ENCODE assay signal across 22 cellular contexts in the genomic region with DNA sequence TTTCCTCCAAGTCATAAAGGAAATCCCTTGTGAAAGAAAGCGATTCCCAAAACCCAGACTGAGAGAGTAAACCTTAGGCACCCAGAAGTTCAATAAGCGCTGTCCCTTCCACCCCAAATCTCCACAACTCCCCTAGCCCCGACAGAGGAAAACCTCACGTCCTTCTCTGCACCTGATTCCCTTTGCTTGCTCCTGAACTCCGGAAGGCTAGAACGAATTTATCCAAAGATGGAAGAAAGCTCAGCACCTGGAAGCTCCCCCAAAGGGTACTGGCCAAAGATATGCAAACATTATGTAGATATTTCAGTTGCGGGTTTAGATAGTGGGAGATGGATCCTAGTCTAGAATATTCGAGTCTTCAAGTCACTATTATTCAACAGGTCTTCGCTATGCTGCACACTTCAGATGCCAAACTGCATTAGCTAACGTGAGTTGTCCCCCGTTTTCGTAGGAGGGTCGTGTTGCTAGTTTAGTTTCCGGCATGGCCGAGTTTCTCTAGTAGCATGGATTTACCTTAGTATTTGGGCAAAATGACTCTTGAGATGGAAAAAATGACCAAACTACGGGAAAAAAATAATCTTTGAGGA. TPM values are rescaled to one million over a fixed set of nuclear protein-coding genes. Genes with fewer than 3 reads are reported as not detected.
DNase-seq lines count a peak whose midpoint lies in the region; ATAC-seq, FAIRE-seq and TF ChIP-seq lines count a peak whose summit lies in the region.
"Had no signal": no experiment of that assay in that cellular context is flagged by ENCODE, and none has a peak within 500 bp of the region (broad histone marks: within the 10 kb centered on the region; RNA-seq: fewer than 3 reads in every experiment).

No MANE protein-coding gene starts in this region.

- H3K4me1 ChIP-seq in HepG2 (ENCODE audit: insufficient read depth, low read length): peaks cover 21% of the 10 kb centered on the region

- no peak for TF ChIP-seq RAD21 in neural cell (conservative IDR thresholded peaks at IDR 0.05)
- no peak for TF ChIP-seq RAD21 in HepG2 (CRISPR knock-in tag; IDR thresholded peaks at IDR 0.05)

- intact Hi-C loops in HepG2 (cut with micrococcal nuclease; ENCODE audit: unreplicated experiment): no loop called here

- H3K79me2 ChIP-seq in neural cell (replicated peaks; ENCODE audit: insufficient read depth, low read length) (no peaks in the 10 kb centered on the region), HepG2 (ENCODE audit: insufficient read depth, low read length) (no peaks in the 10 kb centered on the region)

- no peak for ATAC-seq in naive thymus-derived CD8-positive, alpha-beta T cell
- no peak for ATAC-seq in HepG2
- ATAC-seq: GM12878, Panc1, SK-N-SH treated with all-trans-retinoic acid at 6 μM for 48 hours had no signal

- H3K9ac ChIP-seq in neural cell (ENCODE audit: low read length): no peak overlapping the region
- H3K9ac ChIP-seq in HepG2 (ENCODE audit: insufficient read depth, low read depth, low read length): no peak overlapping the region
- H3K9ac ChIP-seq: BLaER1 treated with 17β-estradiol and CSF1 and Interleukin-3, amounts not matched to agents 10 nM and 100 nM had no signal

- no peak for TF ChIP-seq CTCF in neural cell (IDR thresholded peaks at IDR 0.05; ENCODE audit: poor library complexity, severe bottlenecking)
- TF ChIP-seq CTCF in HepG2 (CRISPR knock-in tag; IDR thresholded peaks at IDR 0.05): no peak

- H3K4me2 ChIP-seq in neural cell (ENCODE audit: low read length) (no peak overlapping the region), HepG2 (ENCODE audit: low read depth, low read length) (no peak overlapping the region)
- H3K4me2 ChIP-seq: BLaER1 treated with 17β-estradiol and CSF1 and Interleukin-3, amounts not matched to agents 10 nM and 100 nM had no signal

- DNase-seq in NCI-H526 treated with DMSO at 0.1 percent for 48 hours (lab: John Stamatoyannopoulos, UW): peak; percentile 12
- DNase-seq in NCI-H526 (lab: John Stamatoyannopoulos, UW): no peak
- DNase-seq in astrocyte of the hippocampus (ENCODE audit: low read depth, low spot score): peak; percentile 12
- no peak for DNase-seq in T-helper 9 cell
- no peak for DNase-seq in amygdala (lab: John Stamatoyannopoulos, UW)
- DNase-seq in naive thymus-derived CD8-positive, alpha-beta T cell: no peak
- DNase-seq in HepG2 (ENCODE audit: low spot score): no peak
- DNase-seq: CD4-positive, alpha-beta memory T cell; DND-41; HCEC 1CT; Karpas-422; NCI-H1694; NCI-H2081 treated with DMSO at 0.1 percent for 48 hours; NCI-H2171 treated with DMSO at 0.1 percent for 48 hours; NCI-H524 treated with DMSO at 0.1 percent for 48 hours; SIG-M5 had no signal

- H3K4me3 ChIP-seq in neural cell (ENCODE audit: low read length) (no peak overlapping the region), HepG2 (replicated peaks in 1 of 3; ENCODE audit: insufficient read depth in 1 of 3, low read depth in 2 of 3, low read length in 3 of 3) (no peak overlapping the region)
- H3K4me3 ChIP-seq: BLaER1 treated with 17β-estradiol and CSF1 and Interleukin-3, amounts not matched to agents 10 nM and 100 nM; GM12878 had no signal

- TF ChIP-seq EP300 in neural cell (conservative IDR thresholded peaks at IDR 0.05; ENCODE audit: poor library complexity, severe bottlenecking) (no peak), HepG2 (IDR thresholded peaks at IDR 0.05; ENCODE audit: low read depth in 2 of 2, low read length in 2 of 2) (no peak), HepG2 (CRISPR knock-in tag; IDR thresholded peaks at IDR 0.05; ENCODE audit: borderline replicate concordance) (no peak)

- H3K27ac ChIP-seq in neural cell (ENCODE audit: low read length) (no peak overlapping the region), HepG2 (ENCODE audit: extremely low read length, insufficient read depth, low read length) (no peak overlapping the region)
- H3K27ac ChIP-seq: 22Rv1; BLaER1 treated with 17β-estradiol and CSF1 and Interleukin-3, amounts not matched to agents 10 nM and 100 nM had no signal

- H3K4me3 Mint-ChIP-seq in naive thymus-derived CD8-positive, alpha-beta T cell: no peak overlapping the region

- POLR2A ChIA-PET in naive thymus-derived CD8-positive, alpha-beta T cell (lab: Charles Lee): no interaction called here
- POLR2A ChIA-PET in HepG2 (lab: Yijun Ruan, JAX): no interaction called here

- CTCF ChIA-PET in HepG2 (lab: Yijun Ruan, JAX; ENCODE audit: low intra/inter-chr PET ratio, low total read pairs): no interaction called here

- peaks cover 4 to 26% (median 4%) of the 10 kb centered on the region in 3 donors for H3K36me3 Mint-ChIP-seq in naive thymus-derived CD8-positive, alpha-beta T cell

- in situ Hi-C loops in HepG2 (cut with HindIII; ENCODE audit: extremely low pct_ligation_motif_present, low pct_unique_long_range_greater_than_20kb): no loop called here

- peaks cover 0 to 27% (median 13%) of the 10 kb centered on the region in 9 donors for H3K9me3 Mint-ChIP-seq in naive thymus-derived CD8-positive, alpha-beta T cell

- BruUV-seq in HepG2 (replicated peaks; lab: Mats Ljungman, UMichigan): no TSS peak

- no peaks in the 10 kb centered on the region for H3F3A ChIP-seq in neural cell (ENCODE audit: insufficient read depth, low read length, poor library complexity, severe bottlenecking)

- FAIRE-seq in HepG2 (lab: Jason Lieb, UNC): no peak
- FAIRE-seq: GM12878 had no signal

- peaks cover 0 to 85% (median 61%) of the 10 kb centered on the region in 5 donors for H3K27me3 Mint-ChIP-seq in naive thymus-derived CD8-positive, alpha-beta T cell

- H3K27me3 ChIP-seq in neural cell (ENCODE audit: insufficient read depth, low read depth, low read length) (peaks cover 99% of the 10 kb centered on the region), HepG2 (ENCODE audit: control insufficient read depth in 1 of 2, insufficient read depth in 2 of 2, low read length in 2 of 2) (peaks cover 2 to 51% of the 10 kb centered on the region in 2 experiments; a peak in 4 of 5 replicates)

- H3K9me2 ChIP-seq in neural cell (ENCODE audit: insufficient read depth, low read length): no peaks in the 10 kb centered on the region

- no peaks in the 10 kb centered on the region for H4K20me1 ChIP-seq in neural cell (ENCODE audit: insufficient read depth)
- H4K20me1 ChIP-seq in HepG2 (ENCODE audit: insufficient read depth, low read length): no peaks in the 10 kb centered on the region

- TF ChIP-seq POLR2A in HepG2 (IDR thresholded peaks at IDR 0.05; ENCODE audit: insufficient read depth in 1 of 2, low read depth in 2 of 2, low read length in 2 of 2): no peak

- peak overlapping the region in 1 of 10 donors; percentile 63 for H3K27ac Mint-ChIP-seq in naive thymus-derived CD8-positive, alpha-beta T cell

- no peak overlapping the region for H2AFZ ChIP-seq in neural cell (ENCODE audit: low read depth, low read length)
- H2AFZ ChIP-seq in HepG2 (ENCODE audit: low read length): no peak overlapping the region

- 39% methylated on average over 16 of the region's 16 CpGs for WGBS in HepG2 (ENCODE audit: low lambda C conversion rate)

- H3K4me1 Mint-ChIP-seq in naive thymus-derived CD8-positive, alpha-beta T cell: peaks cover 10 to 21% (median 15%) of the 10 kb centered on the region in 4 donors

- no peaks in the 10 kb centered on the region for H3K36me3 ChIP-seq in neural cell (ENCODE audit: insufficient read depth, low read length)
- no peaks in the 10 kb centered on the region for H3K36me3 ChIP-seq in HepG2 (replicated peaks in 1 of 2; ENCODE audit: control insufficient read depth in 1 of 2, insufficient read depth in 2 of 2, low read length in 2 of 2)
- H3K36me3 ChIP-seq: BLaER1 treated with 17β-estradiol and CSF1 and Interleukin-3, amounts not matched to agents 10 nM and 100 nM had no signal

- no peaks in the 10 kb centered on the region for H3K9me3 ChIP-seq in neural cell (ENCODE audit: low read length)
- H3K9me3 ChIP-seq in HepG2 (ENCODE audit: low read length): no peaks in the 10 kb centered on the region

RNA-seq across cellular contexts. Expression of a gene that starts 27.7 kb away (rescaled TPM):
- polyA plus RNA-seq in neural cell (2.1 and 2.3 TPM in 2 replicates), HepG2 (2011; rRNA removed) (59.7 and 76.5 TPM in 2 replicates)
- polyA minus RNA-seq in neural cell: 1.7 and 1.9 TPM in 2 replicates
- total RNA-seq in naive thymus-derived CD8-positive, alpha-beta T cell: not detected
- polyA plus RNA-seq in naive thymus-derived CD8-positive, alpha-beta T cell: not detected
- total RNA-seq in HepG2 (2016; rRNA removed; fragmentation: Illumina TruSeq; extraction: Trizol): 14.0 and 17.1 TPM in 2 replicates
- total RNA-seq in HepG2 (2016; cell fraction: cytosol; rRNA removed; fragmentation: Illumina TruSeq; extraction: Trizol; ENCODE audit: low read depth): 4.3 and 4.6 TPM in 2 replicates
- total RNA-seq in HepG2 (2016; cell fraction: insoluble cytoplasmic fraction; rRNA removed; fragmentation: Illumina TruSeq; extraction: Trizol): 12.7 and 15.6 TPM in 2 replicates
- total RNA-seq in HepG2 (2016; cell fraction: membrane; rRNA removed; fragmentation: Illumina TruSeq; extraction: Trizol): 12.0 and 12.1 TPM in 2 replicates
- total RNA-seq in HepG2 (2016; cell fraction: nucleus; rRNA removed; fragmentation: Illumina TruSeq; extraction: Trizol): 14.7 and 16.7 TPM in 2 replicates
- polyA plus RNA-seq in HepG2 (2011; cell fraction: cytosol; rRNA removed): 48.3 and 60.7 TPM in 2 replicates
- 179 and 207 TPM in 2 replicates for polyA plus RNA-seq in HepG2 (2011; cell fraction: nucleus; rRNA removed)
- polyA plus RNA-seq in HepG2 (2012): 28.9 and 65.9 TPM in 2 replicates
- 1.4 and 2.1 TPM in 2 replicates for polyA plus RNA-seq in HepG2 (2016; cell fraction: cytosol; fragmentation: Illumina TruSeq; extraction: Trizol; ENCODE audit: low read depth)
- polyA plus RNA-seq in HepG2 (2016; cell fraction: insoluble cytoplasmic fraction; fragmentation: Illumina TruSeq; extraction: Trizol; ENCODE audit: low read depth): 16.0 and 19.7 TPM in 2 replicates
- polyA plus RNA-seq in HepG2 (2016; cell fraction: membrane; fragmentation: Illumina TruSeq; extraction: Trizol; ENCODE audit: low read depth): 4.8 and 5.9 TPM in 2 replicates
- 37.8 and 39.6 TPM in 2 replicates for polyA plus RNA-seq in HepG2 (2016; cell fraction: nucleus; fragmentation: Illumina TruSeq; extraction: Trizol; ENCODE audit: insufficient read depth, low read depth)
- 62.1 and 114 TPM in 2 replicates for polyA minus RNA-seq in HepG2 (2011; rRNA and poly(A)+ RNA removed; ENCODE audit: low replicate concordance)
- polyA minus RNA-seq in HepG2 (2011; cell fraction: cytosol; rRNA and poly(A)+ RNA removed): 46.9 and 57.0 TPM in 2 replicates
- 29.7 and 42.6 TPM in 2 replicates for polyA minus RNA-seq in HepG2 (2011; cell fraction: nucleus; rRNA and poly(A)+ RNA removed)
- total RNA-seq: CD4-positive, alpha-beta memory T cell had no signal
- polyA plus RNA-seq: CD4-positive, alpha-beta memory T cell had no signal

RNA-seq across cellular contexts. Expression of a gene that starts 29.7 kb away (rescaled TPM):
- polyA plus RNA-seq in neural cell: 0.24 and 0.42 TPM in 2 replicates
- 0.97 and 2.0 TPM in 2 replicates for polyA minus RNA-seq in neural cell
- total RNA-seq in naive thymus-derived CD8-positive, alpha-beta T cell: not detected
- polyA plus RNA-seq in naive thymus-derived CD8-positive, alpha-beta T cell: not detected
- total RNA-seq in HepG2 (2016; rRNA removed; fragmentation: Illumina TruSeq; extraction: Trizol): 2.1 and 2.8 TPM in 2 replicates
- total RNA-seq in HepG2 (2016; cell fraction: cytosol; rRNA removed; fragmentation: Illumina TruSeq; extraction: Trizol; ENCODE audit: low read depth): 2.5 and 2.7 TPM in 2 replicates
- 0.64 and 1.1 TPM in 2 replicates for total RNA-seq in HepG2 (2016; cell fraction: insoluble cytoplasmic fraction; rRNA removed; fragmentation: Illumina TruSeq; extraction: Trizol)
- 3.5 and 3.7 TPM in 2 replicates for total RNA-seq in HepG2 (2016; cell fraction: membrane; rRNA removed; fragmentation: Illumina TruSeq; extraction: Trizol)
- total RNA-seq in HepG2 (2016; cell fraction: nucleus; rRNA removed; fragmentation: Illumina TruSeq; extraction: Trizol): 3.5 and 4.9 TPM in 2 replicates
- polyA plus RNA-seq in HepG2 (2011; rRNA removed): 2.8 and 3.1 TPM in 2 replicates
- polyA plus RNA-seq in HepG2 (2011; cell fraction: cytosol; rRNA removed): 1.1 and 2.4 TPM in 2 replicates
- 2.9 and 5.9 TPM in 2 replicates for polyA plus RNA-seq in HepG2 (2011; cell fraction: nucleus; rRNA removed)
- 5.1 and 7.3 TPM in 2 replicates for polyA plus RNA-seq in HepG2 (2012)
- polyA plus RNA-seq in HepG2 (2016; cell fraction: cytosol; fragmentation: Illumina TruSeq; extraction: Trizol; ENCODE audit: low read depth): 3.6 and 4.1 TPM in 2 replicates
- polyA plus RNA-seq in HepG2 (2016; cell fraction: insoluble cytoplasmic fraction; fragmentation: Illumina TruSeq; extraction: Trizol; ENCODE audit: low read depth): 0.48 and 2.3 TPM in 2 replicates
- 2.6 and 5.7 TPM in 2 replicates for polyA plus RNA-seq in HepG2 (2016; cell fraction: membrane; fragmentation: Illumina TruSeq; extraction: Trizol; ENCODE audit: low read depth)
- polyA plus RNA-seq in HepG2 (2016; cell fraction: nucleus; fragmentation: Illumina TruSeq; extraction: Trizol; ENCODE audit: insufficient read depth, low read depth): 2.3 and 2.9 TPM in 2 replicates
- 2.2 and 4.6 TPM in 2 replicates for polyA minus RNA-seq in HepG2 (2011; rRNA and poly(A)+ RNA removed; ENCODE audit: low replicate concordance)
- polyA minus RNA-seq in HepG2 (2011; cell fraction: cytosol; rRNA and poly(A)+ RNA removed): 2.1 TPM in 1 of 2 replicates, not detected in the other
- polyA minus RNA-seq in HepG2 (2011; cell fraction: nucleus; rRNA and poly(A)+ RNA removed): 27.3 and 33.1 TPM in 2 replicates
- total RNA-seq: CD4-positive, alpha-beta memory T cell had no signal
- polyA plus RNA-seq: CD4-positive, alpha-beta memory T cell had no signal

Comparison
In these comparisons a context has a peak if more than half of its experiments do, and no peak if none do; other contexts are left out.
1. DNase-seq: peak in NCI-H526 treated with DMSO at 0.1 percent for 48 hours (single experiment) and astrocyte of the hippocampus (single experiment); none in NCI-H526 (0 of 2), T-helper 9 cell (single experiment), amygdala (0 of 56), naive thymus-derived CD8-positive, alpha-beta T cell (0 of 10) and HepG2 (single experiment).